ENCODE assay signal across 32 cellular contexts in the genomic region with DNA sequence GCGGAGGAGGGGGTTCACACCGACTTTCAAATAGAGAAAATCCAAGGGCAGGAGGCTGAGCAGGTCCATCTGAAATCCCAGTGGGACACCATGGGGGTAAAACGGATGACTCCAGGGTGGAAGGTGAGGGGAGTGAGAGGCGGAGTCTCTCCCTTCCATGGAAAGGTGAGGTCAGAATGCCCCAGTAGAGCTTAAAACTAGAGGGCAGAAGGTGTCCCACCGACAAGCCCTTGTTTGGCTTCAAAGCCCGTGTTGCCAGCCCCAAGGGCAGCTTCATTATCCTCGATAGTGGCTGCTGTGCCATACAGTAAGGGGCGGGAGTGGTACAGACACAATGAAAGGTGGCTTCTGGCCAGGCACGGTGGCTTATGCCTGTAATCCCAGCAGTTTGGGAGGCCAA. TPM values are rescaled to one million over a fixed set of nuclear protein-coding genes. Genes with fewer than 3 reads are reported as not detected.
"Had no signal": no experiment of that assay in that cellular context is flagged by ENCODE, and none has a peak within 500 bp of the region (broad histone marks: within the 10 kb centered on the region; RNA-seq: fewer than 3 reads in every experiment).

No MANE protein-coding gene starts in this region.

- H3K4me1 ChIP-seq: colonic mucosa, esophagus squamous epithelium, gastrocnemius medialis, heart right ventricle, left lung, lower lobe of right lung had no signal

- H3K27ac ChIP-seq: colonic mucosa, epithelial cell of prostate, esophagus squamous epithelium, gastrocnemius medialis, heart right ventricle, left lung, lower lobe of right lung had no signal

- DNase-seq: colonic mucosa; cortex of kidney; effector CD8-positive, alpha-beta T cell; effector memory CD8-positive, alpha-beta T cell; endodermal cell; erythroblast; esophagus squamous epithelium; foreskin fibroblast; foreskin melanocyte; gastrocnemius medialis; glutamatergic neuron; head of caudate nucleus; heart right ventricle; hippocampal formation; left cardiac atrium; left lung; left ventricle myocardium superior; lower lobe of right lung; mesendoderm; midbrain; naive thymus-derived CD4-positive, alpha-beta T cell had no signal

- FAIRE-seq: endometrium, islet of Langerhans, keratinocyte had no signal

- H3K9me3 ChIP-seq: colonic mucosa, esophagus squamous epithelium, left lung, lower lobe of right lung had no signal

- H3K27me3 ChIP-seq: colonic mucosa, gastrocnemius medialis, heart right ventricle, left lung had no signal

- H3K36me3 ChIP-seq: colonic mucosa, esophagus squamous epithelium, gastrocnemius medialis, heart right ventricle, left lung, lower lobe of right lung had no signal

- H3K4me3 ChIP-seq: colonic mucosa, esophagus squamous epithelium, gastrocnemius medialis, heart right ventricle, left lung, lower lobe of right lung had no signal

- ATAC-seq: effector memory CD8-positive, alpha-beta T cell; esophagus mucosa; gastrocnemius medialis; heart right ventricle; left cardiac atrium; left lung; left ventricle myocardium superior; lower lobe of right lung; naive thymus-derived CD4-positive, alpha-beta T cell had no signal

RNA-seq across cellular contexts. Expression of gene CNGB1, which starts 55.7 kb away (rescaled TPM):
- total RNA-seq: dermis microvascular lymphatic vessel endothelial cell; gastrocnemius medialis; glomerular endothelial cell; heart right ventricle; kidney epithelial cell; left cardiac atrium; left ventricle myocardium superior; lower leg skin; lung microvascular endothelial cell; mononuclear cell; naive thymus-derived CD4-positive, alpha-beta T cell had no signal
- polyA plus RNA-seq: heart right ventricle; naive thymus-derived CD4-positive, alpha-beta T cell had no signal
